ENCODE assay signal across 1 cellular context in genomic region chr17:68101992-68102758, GRCh38.
TF ChIP-seq lines count a peak whose summit lies in the region.

No MANE protein-coding gene starts in this region.

TF ChIP-seq in HepG2, 621 proteins besides CTCF, POLR2A, EP300 and RAD21 (continued from another document and continues in another):
- TF ChIP-seq LRRFIP1 (CRISPR knock-in tag; conservative IDR thresholded peaks at IDR 0.05): no peak
- TF ChIP-seq TSC22D2 (CRISPR knock-in tag; IDR thresholded peaks at IDR 0.05; ENCODE audit: borderline replicate concordance): no peak
- TF ChIP-seq HNRNPH1 (optimal IDR thresholded peaks at IDR 0.05; ENCODE audit: low read depth, low read length): no peak
- no peak for TF ChIP-seq ZSCAN29 (CRISPR knock-in tag; conservative IDR thresholded peaks at IDR 0.05)
- no peak for TF ChIP-seq ETS1 (CRISPR knock-in tag; IDR thresholded peaks at IDR 0.05)
- no peak for TF ChIP-seq ZMYM2 (CRISPR knock-in tag; IDR thresholded peaks at IDR 0.05)
- TF ChIP-seq MAZ (IDR thresholded peaks at IDR 0.05; ENCODE audit: borderline replicate concordance, low read depth, low read length): no peak
- TF ChIP-seq MAZ (CRISPR knock-in tag; IDR thresholded peaks at IDR 0.05; ENCODE audit: low read depth): no peak
- TF ChIP-seq ZNF572 (CRISPR knock-in tag; IDR thresholded peaks at IDR 0.05): no peak
- no peak; the same call in 1 of the 2 replicates for TF ChIP-seq KDM5A (IDR thresholded peaks at IDR 0.05; ENCODE audit: borderline replicate concordance, low read length)
- TF ChIP-seq ZNF460 (CRISPR knock-in tag; IDR thresholded peaks at IDR 0.05; ENCODE audit: borderline replicate concordance): no peak
- TF ChIP-seq ZBTB40 (IDR thresholded peaks at IDR 0.05): no peak
- no peak for TF ChIP-seq ZBTB40 (CRISPR knock-in tag; IDR thresholded peaks at IDR 0.05)
- no peak for TF ChIP-seq FIP1L1 (IDR thresholded peaks at IDR 0.05; ENCODE audit: borderline replicate concordance, insufficient read depth, low read depth, low read length)
- TF ChIP-seq RFX1 (IDR thresholded peaks at IDR 0.05): no peak
- TF ChIP-seq ZNF678 (CRISPR knock-in tag; IDR thresholded peaks at IDR 0.05): no peak
- no peak for TF ChIP-seq DBP (CRISPR knock-in tag; IDR thresholded peaks at IDR 0.05; ENCODE audit: not compliant biosample characterization)
- TF ChIP-seq SATB2 (CRISPR knock-in tag; IDR thresholded peaks at IDR 0.05): no peak
- no peak for TF ChIP-seq TFE3 (CRISPR knock-in tag; IDR thresholded peaks at IDR 0.05)
- TF ChIP-seq ZNF30 (CRISPR knock-in tag; IDR thresholded peaks at IDR 0.05): no peak
- TF ChIP-seq KLF15 (CRISPR knock-in tag; IDR thresholded peaks at IDR 0.05; ENCODE audit: borderline replicate concordance): no peak
- no peak for TF ChIP-seq FOXC1 (CRISPR knock-in tag; IDR thresholded peaks at IDR 0.05; ENCODE audit: borderline replicate concordance)
- no peak for TF ChIP-seq BRF2 (CRISPR knock-in tag; IDR thresholded peaks at IDR 0.05)
- TF ChIP-seq ZNF263 (CRISPR knock-in tag; IDR thresholded peaks at IDR 0.05): no peak
- no peak for TF ChIP-seq HDAC2 (CRISPR knock-in tag; IDR thresholded peaks at IDR 0.05)
- TF ChIP-seq GABPB1 (CRISPR knock-in tag; IDR thresholded peaks at IDR 0.05): peak; percentile 54; the same call in 1 of the 2 replicates
- TF ChIP-seq MXD1 (CRISPR knock-in tag; IDR thresholded peaks at IDR 0.05): no peak
- TF ChIP-seq KDM3A (CRISPR knock-in tag; IDR thresholded peaks at IDR 0.05; ENCODE audit: low read depth): no peak
- TF ChIP-seq MAFK (conservative IDR thresholded peaks at IDR 0.05 in 1 of 2, IDR thresholded peaks at IDR 0.05 in 1 of 2; ENCODE audit: low read length in 2 of 2): no peak
- no peak for TF ChIP-seq NFE2L2 (IDR thresholded peaks at IDR 0.05; ENCODE audit: low read length)
- no peak for TF ChIP-seq ZFP82 (CRISPR knock-in tag; IDR thresholded peaks at IDR 0.05; ENCODE audit: borderline replicate concordance)
- no peak for TF ChIP-seq ZNF232 (CRISPR knock-in tag; IDR thresholded peaks at IDR 0.05; ENCODE audit: borderline replicate concordance)
- TF ChIP-seq FOXO1 (CRISPR knock-in tag; IDR thresholded peaks at IDR 0.05): no peak
- TF ChIP-seq EZH2 (conservative IDR thresholded peaks at IDR 0.05; ENCODE audit: low read depth, low read length): no peak
- TF ChIP-seq MZF1 (CRISPR knock-in tag; IDR thresholded peaks at IDR 0.05; ENCODE audit: borderline replicate concordance): no peak
- TF ChIP-seq ZNF713 (CRISPR knock-in tag; IDR thresholded peaks at IDR 0.05): no peak
- no peak for TF ChIP-seq TEF (CRISPR knock-in tag; IDR thresholded peaks at IDR 0.05)
- no peak for TF ChIP-seq CEBPZ (IDR thresholded peaks at IDR 0.05; ENCODE audit: low read length)
- 0 out of 2 replicates have a peak, but pooled peaks have one; percentile 55 for TF ChIP-seq KMT2A (CRISPR knock-in tag; IDR thresholded peaks at IDR 0.05)
- no peak; the same call in 1 of the 2 replicates for TF ChIP-seq ZNF740 (CRISPR knock-in tag; IDR thresholded peaks at IDR 0.05)
